1 cellular context compared by ENCODE assay signal in genomic region chr12:33596061-33596460, GRCh38.
TF ChIP-seq lines count a peak whose summit lies in the region.

No MANE protein-coding gene starts in this region.

TF ChIP-seq in GM23338, 12 proteins besides CTCF, POLR2A, EP300 and RAD21 (continued from another document):
- no peak for TF ChIP-seq REST (IDR thresholded peaks at IDR 0.05; ENCODE audit: unreplicated experiment)
- TF ChIP-seq EZH2phosphoT487 (IDR thresholded peaks at IDR 0.05; ENCODE audit: unreplicated experiment): no peak
- TF ChIP-seq JUNB (IDR thresholded peaks at IDR 0.05; ENCODE audit: unreplicated experiment): no peak
- no peak for TF ChIP-seq ZNF331 (CRISPR knock-in tag; IDR thresholded peaks at IDR 0.05; ENCODE audit: low read depth)
- no peak for TF ChIP-seq ETS1 (IDR thresholded peaks at IDR 0.05)
- TF ChIP-seq ZNF114 (CRISPR knock-in tag; IDR thresholded peaks at IDR 0.05): no peak
